ENCODE assay signal across 18 cellular contexts in genomic region chr9:93693129-93693528, GRCh38.
DNase-seq lines count a peak whose midpoint lies in the region; ATAC-seq and TF ChIP-seq lines count a peak whose summit lies in the region.
"Had no signal": no experiment of that assay in that cellular context is flagged by ENCODE, and none has a peak within 500 bp of the region (broad histone marks: within the 10 kb centered on the region; RNA-seq: fewer than 3 reads in every experiment).

No MANE protein-coding gene starts in this region.

- CTCF ChIA-PET in MCF 10A (lab: Yijun Ruan, JAX) (interaction anchor here (0.5 to 1.0 kb wide), 3 partner anchors 11 to 83 kb away, joined by 3 to 8 read pairs (median 5); no protein-coding TSS in a partner anchor), mammary epithelial cell (lab: Charles Lee; ENCODE audit: low non-redundant PET) (no interaction called here)

- peak overlapping the region; percentile 42 for H3K27ac Mint-ChIP-seq in MCF 10A (ENCODE audit: low read depth, unreplicated experiment)
- H3K27ac Mint-ChIP-seq: B cell; CD8-positive, alpha-beta T cell; H9 had no signal

- H4K20me1 ChIP-seq in mammary epithelial cell (ENCODE audit: insufficient read depth, low read length), result no peaks in the 10 kb centered on the region
- H4K20me1 ChIP-seq in hepatocyte (ENCODE audit: insufficient read depth, poor library complexity, severe bottlenecking), result no peaks in the 10 kb centered on the region
- H4K20me1 ChIP-seq: BLaER1 treated with 17β-estradiol and CSF1 and Interleukin-3, amounts not matched to agents 10 nM and 100 nM had no signal

- no TSS peak for BruUV-seq in MCF 10A (replicated peaks; lab: Mats Ljungman, UMichigan)
- BruUV-seq in mammary epithelial cell (replicated peaks; lab: Mats Ljungman, UMichigan), result no TSS peak

- H3K79me2 ChIP-seq in mammary epithelial cell (ENCODE audit: insufficient read depth, low read length) (no peaks in the 10 kb centered on the region), hepatocyte (no peaks in the 10 kb centered on the region)

- peaks cover 13% of the 10 kb centered on the region for H3K9me3 Mint-ChIP-seq in MCF 10A (ENCODE audit: unreplicated experiment)

- in situ Hi-C loops in mammary epithelial cell (cut with MboI; ENCODE audit: low sequenced_read_pairs in 2 of 2), result loop anchor here (25.0 kb wide), 2 partner anchors 269 to 519 kb away; partner anchors contain the start of gene BARX1 (in 1 of the 2)

- H3K27me3 ChIP-seq in mammary epithelial cell (ENCODE audit: insufficient read depth, low read length) (no peaks in the 10 kb centered on the region), adipocyte (replicated peaks; ENCODE audit: control insufficient read depth, insufficient read depth, low read length) (no peaks in the 10 kb centered on the region), hepatocyte (no peaks in the 10 kb centered on the region), prostate gland (replicated peaks; ENCODE audit: insufficient read depth) (no peaks in the 10 kb centered on the region)
- H3K27me3 ChIP-seq: BLaER1 treated with 17β-estradiol and CSF1 and Interleukin-3, amounts not matched to agents 10 nM and 100 nM had no signal

- H3K9me3 ChIP-seq in mammary epithelial cell (replicated peaks; ENCODE audit: insufficient read depth, low read length) (no peaks in the 10 kb centered on the region), adipocyte (ENCODE audit: control insufficient read depth, low read length) (peaks cover 42% of the 10 kb centered on the region), hepatocyte (ENCODE audit: low read depth) (peaks cover 17% of the 10 kb centered on the region), prostate gland (no peaks in the 10 kb centered on the region)

- dilution Hi-C loops in mammary epithelial cell (cut with HindIII; ENCODE audit: low sequenced_read_pairs), result no loop called here

- H2AFZ ChIP-seq in mammary epithelial cell (ENCODE audit: low read depth, low read length) (no peak overlapping the region), hepatocyte (no peak overlapping the region)

- TF ChIP-seq CTCF in MCF 10A (IDR thresholded peaks at IDR 0.05; ENCODE audit: unreplicated experiment), result no peak
- no peak for TF ChIP-seq CTCF in mammary epithelial cell (conservative IDR thresholded peaks at IDR 0.05 in 1 of 2, IDR thresholded peaks at IDR 0.05 in 1 of 2; ENCODE audit: extremely low read depth in 1 of 2, insufficient read depth in 1 of 2, low read depth in 1 of 2, low read length in 2 of 2)
- no peak for TF ChIP-seq CTCF in hepatocyte (IDR thresholded peaks at IDR 0.05; ENCODE audit: poor library complexity)
- TF ChIP-seq CTCF in prostate gland (IDR thresholded peaks at IDR 0.05), result no peak

- POLR2A ChIA-PET in MCF 10A (lab: Yijun Ruan, JAX), result no interaction called here

- no peaks in the 10 kb centered on the region for H3K4me1 ChIP-seq in mammary epithelial cell (ENCODE audit: insufficient read depth, low read length)
- no peaks in the 10 kb centered on the region for H3K4me1 ChIP-seq in adipocyte (ENCODE audit: control insufficient read depth, insufficient read depth, low read length)
- H3K4me1 ChIP-seq in hepatocyte (ENCODE audit: insufficient read depth), result no peaks in the 10 kb centered on the region
- H3K4me1 ChIP-seq in prostate gland (replicated peaks), result no peaks in the 10 kb centered on the region

- H3K4me3 Mint-ChIP-seq in MCF 10A (ENCODE audit: unreplicated experiment), result peak overlapping the region; percentile 36
- H3K4me3 Mint-ChIP-seq: B cell; CD8-positive, alpha-beta T cell; H9 had no signal

- H3K4me1 Mint-ChIP-seq in MCF 10A (ENCODE audit: insufficient read depth, unreplicated experiment), result no peaks in the 10 kb centered on the region
- H3K4me1 Mint-ChIP-seq: B cell, H9 had no signal

- no peak for TF ChIP-seq POLR2A in prostate gland (IDR thresholded peaks at IDR 0.05)

- no peaks in the 10 kb centered on the region for H3K36me3 ChIP-seq in mammary epithelial cell (ENCODE audit: insufficient read depth, low read length)
- no peaks in the 10 kb centered on the region for H3K36me3 ChIP-seq in adipocyte (ENCODE audit: control insufficient read depth, insufficient read depth, low read length, severe bottlenecking)
- H3K36me3 ChIP-seq in hepatocyte (replicated peaks; ENCODE audit: insufficient read depth, low read depth), result no peaks in the 10 kb centered on the region
- H3K36me3 ChIP-seq in prostate gland, result no peaks in the 10 kb centered on the region
- H3K36me3 ChIP-seq: BLaER1 treated with 17β-estradiol and CSF1 and Interleukin-3, amounts not matched to agents 10 nM and 100 nM had no signal

- H3K4me3 ChIP-seq in mammary epithelial cell (replicated peaks in 1 of 3; ENCODE audit: insufficient read depth in 1 of 3, low read depth in 2 of 3, low read length in 3 of 3) (no peak overlapping the region), adipocyte (ENCODE audit: low read length) (no peak overlapping the region), hepatocyte (no peak overlapping the region), prostate gland (no peak overlapping the region)
- H3K4me3 ChIP-seq: BLaER1 treated with 17β-estradiol and CSF1 and Interleukin-3, amounts not matched to agents 10 nM and 100 nM had no signal

- ATAC-seq in GM18502 (IDR thresholded peaks at IDR 0.05; ENCODE audit: poor library complexity, unreplicated experiment), result no peak
- ATAC-seq: CD8-positive, alpha-beta T cell had no signal

- H3K27ac ChIP-seq in mammary epithelial cell (ENCODE audit: insufficient read depth, low read depth, low read length) (no peak overlapping the region), hepatocyte (peak overlapping the region; percentile 23), prostate gland (no peak overlapping the region)
- H3K27ac ChIP-seq: 22Rv1; BLaER1 treated with 17β-estradiol and CSF1 and Interleukin-3, amounts not matched to agents 10 nM and 100 nM had no signal

- no peaks in the 10 kb centered on the region for H3K36me3 Mint-ChIP-seq in MCF 10A (ENCODE audit: insufficient read depth, unreplicated experiment)
- H3K36me3 Mint-ChIP-seq: CD8-positive, alpha-beta T cell had no signal

- intact Hi-C loops in MCF 10A (cut with micrococcal nuclease) (no loop called here), mammary epithelial cell (cut with micrococcal nuclease) (no loop called here), prostate gland (cut with DNase I) (no loop called here)

- H3K9ac ChIP-seq in mammary epithelial cell (ENCODE audit: insufficient read depth, low read length) (no peak overlapping the region), adipocyte (ENCODE audit: low read length) (no peak overlapping the region)
- H3K9ac ChIP-seq: BLaER1 treated with 17β-estradiol and CSF1 and Interleukin-3, amounts not matched to agents 10 nM and 100 nM had no signal

- peaks cover 14% of the 10 kb centered on the region for H3K27me3 Mint-ChIP-seq in MCF 10A (ENCODE audit: insufficient read depth, unreplicated experiment)

- 68% methylated on average over 3 of the region's 3 CpGs for WGBS in mammary epithelial cell (ENCODE audit: low coverage, missing lambda C conversion rate)
- whole genome bisulfite sequencing in hepatocyte (ENCODE audit: low lambda C conversion rate, missing lambda C conversion rate), result 74% methylated on average over 3 of the region's 3 CpGs
- WGBS in prostate gland, result 73% methylated on average over 3 of the region's 3 CpGs

- no peak overlapping the region for H3K4me2 ChIP-seq in mammary epithelial cell (ENCODE audit: insufficient read depth, low read depth, low read length)
- no peak overlapping the region for H3K4me2 ChIP-seq in hepatocyte
- H3K4me2 ChIP-seq: BLaER1 treated with 17β-estradiol and CSF1 and Interleukin-3, amounts not matched to agents 10 nM and 100 nM had no signal

- H3K9me2 ChIP-seq in hepatocyte (replicated peaks; ENCODE audit: insufficient read depth), result no peaks in the 10 kb centered on the region

- DNase-seq in MCF 10A (ENCODE audit: unreplicated experiment) (no peak), mammary epithelial cell (no peak), adipocyte (ENCODE audit: low read depth) (peak; percentile 3), hepatocyte (ENCODE audit: low spot score) (no peak), prostate gland (ENCODE audit: low spot score) (no peak), NCI-H1436 treated with DMSO at 0.1 percent for 48 hours (lab: John Stamatoyannopoulos, UW) (no peak)
- DNase-seq in central memory CD4-positive, alpha-beta T cell, result no peak
- DNase-seq: Calu3; CD8-positive, alpha-beta T cell; DMS79 treated with DMSO at 0.1 percent for 48 hours; GF-D8; GOT3; H9; IMR-90 had no signal
